In the genomic region with DNA sequence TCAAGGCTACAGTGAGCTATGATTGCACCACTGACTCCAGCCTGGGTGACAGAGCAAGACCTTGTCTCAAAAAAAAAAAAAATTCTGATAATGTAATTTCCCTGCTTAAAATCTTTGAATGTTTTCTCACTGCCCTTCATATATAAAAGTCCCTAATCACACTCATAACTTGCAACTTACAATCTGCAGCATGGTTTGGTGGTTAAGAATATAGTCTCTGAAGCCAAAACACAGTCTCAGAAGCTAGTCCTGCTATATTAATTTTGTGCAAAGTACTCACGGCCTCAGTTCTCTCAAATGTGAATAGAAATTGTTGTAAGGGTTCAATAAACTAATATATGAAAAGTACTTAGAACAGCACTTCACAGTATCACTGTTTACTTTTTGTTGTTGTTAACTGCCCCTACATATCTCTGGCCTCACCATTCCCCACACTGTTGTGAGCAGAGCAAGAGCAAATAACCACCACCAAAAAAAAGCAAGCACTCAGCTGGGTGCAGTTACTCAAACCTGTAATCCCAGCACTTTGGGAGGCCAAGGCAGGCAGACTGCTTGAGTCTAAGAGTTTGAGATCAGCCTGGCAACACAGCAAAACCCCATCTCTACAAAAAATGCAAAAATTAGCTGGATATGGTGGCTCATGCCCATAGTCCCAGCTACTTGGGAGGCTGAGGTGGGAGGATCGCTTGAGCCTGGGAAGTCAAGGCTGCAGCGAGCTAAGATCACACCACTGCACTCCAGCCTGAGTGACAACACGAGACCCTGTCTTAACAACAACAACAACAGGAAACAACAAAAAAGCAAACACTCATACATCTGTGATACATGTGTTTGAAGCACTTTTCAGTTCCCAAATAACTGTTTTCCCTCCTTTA, we compare ENCODE assay signal across 1 cellular context.
TF ChIP-seq lines count a peak whose summit lies in the region.

No MANE protein-coding gene starts in this region.

TF ChIP-seq in K562, 482 proteins besides CTCF, POLR2A, EP300 and RAD21:
- TF ChIP-seq, protein P1, sequence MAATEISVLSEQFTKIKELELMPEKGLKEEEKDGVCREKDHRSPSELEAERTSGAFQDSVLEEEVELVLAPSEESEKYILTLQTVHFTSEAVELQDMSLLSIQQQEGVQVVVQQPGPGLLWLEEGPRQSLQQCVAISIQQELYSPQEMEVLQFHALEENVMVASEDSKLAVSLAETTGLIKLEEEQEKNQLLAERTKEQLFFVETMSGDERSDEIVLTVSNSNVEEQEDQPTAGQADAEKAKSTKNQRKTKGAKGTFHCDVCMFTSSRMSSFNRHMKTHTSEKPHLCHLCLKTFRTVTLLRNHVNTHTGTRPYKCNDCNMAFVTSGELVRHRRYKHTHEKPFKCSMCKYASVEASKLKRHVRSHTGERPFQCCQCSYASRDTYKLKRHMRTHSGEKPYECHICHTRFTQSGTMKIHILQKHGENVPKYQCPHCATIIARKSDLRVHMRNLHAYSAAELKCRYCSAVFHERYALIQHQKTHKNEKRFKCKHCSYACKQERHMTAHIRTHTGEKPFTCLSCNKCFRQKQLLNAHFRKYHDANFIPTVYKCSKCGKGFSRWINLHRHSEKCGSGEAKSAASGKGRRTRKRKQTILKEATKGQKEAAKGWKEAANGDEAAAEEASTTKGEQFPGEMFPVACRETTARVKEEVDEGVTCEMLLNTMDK (IDR thresholded peaks at IDR 0.05; ENCODE audit: borderline replicate concordance, insufficient read depth, low read depth, low read length, poor library complexity, severe bottlenecking), result no peak
- TF ChIP-seq BACH1 (tag; IDR thresholded peaks at IDR 0.05) (no peak), SMARCB1 (IDR thresholded peaks at IDR 0.05; ENCODE audit: insufficient read length, low read depth) (no peak), SUPT5H (IDR thresholded peaks at IDR 0.05) (no peak), SIN3B (IDR thresholded peaks at IDR 0.05; ENCODE audit: low read depth) (no peak), ZNF644 (tag; IDR thresholded peaks at IDR 0.05; ENCODE audit: low read depth) (no peak), MED1 (CRISPR knock-in tag; IDR thresholded peaks at IDR 0.05; ENCODE audit: borderline replicate concordance) (no peak), NFRKB (IDR thresholded peaks at IDR 0.05; ENCODE audit: low read depth) (no peak), SIX5 (IDR thresholded peaks at IDR 0.05; ENCODE audit: borderline replicate concordance in 1 of 2, insufficient read depth in 1 of 2, low read depth in 1 of 2, low read length in 2 of 2) (no peak), E2F3 (CRISPR knock-in tag; IDR thresholded peaks at IDR 0.05) (no peak), GTF2F1 (IDR thresholded peaks at IDR 0.05; ENCODE audit: low read depth, low read length) (no peak)
- TF ChIP-seq, protein P2, sequence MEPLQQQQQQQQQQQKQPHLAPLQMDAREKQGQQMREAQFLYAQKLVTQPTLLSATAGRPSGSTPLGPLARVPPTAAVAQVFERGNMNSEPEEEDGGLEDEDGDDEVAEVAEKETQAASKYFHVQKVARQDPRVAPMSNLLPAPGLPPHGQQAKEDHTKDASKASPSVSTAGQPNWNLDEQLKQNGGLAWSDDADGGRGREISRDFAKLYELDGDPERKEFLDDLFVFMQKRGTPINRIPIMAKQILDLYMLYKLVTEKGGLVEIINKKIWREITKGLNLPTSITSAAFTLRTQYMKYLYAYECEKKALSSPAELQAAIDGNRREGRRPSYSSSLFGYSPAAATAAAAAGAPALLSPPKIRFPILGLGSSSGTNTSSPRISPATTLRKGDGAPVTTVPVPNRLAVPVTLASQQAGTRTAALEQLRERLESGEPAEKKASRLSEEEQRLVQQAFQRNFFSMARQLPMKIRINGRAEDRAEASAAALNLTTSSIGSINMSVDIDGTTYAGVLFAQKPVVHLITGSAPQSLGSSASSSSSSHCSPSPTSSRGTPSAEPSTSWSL (CRISPR knock-in tag; IDR thresholded peaks at IDR 0.05; ENCODE audit: borderline replicate concordance), result no peak
- TF ChIP-seq, protein P3, sequence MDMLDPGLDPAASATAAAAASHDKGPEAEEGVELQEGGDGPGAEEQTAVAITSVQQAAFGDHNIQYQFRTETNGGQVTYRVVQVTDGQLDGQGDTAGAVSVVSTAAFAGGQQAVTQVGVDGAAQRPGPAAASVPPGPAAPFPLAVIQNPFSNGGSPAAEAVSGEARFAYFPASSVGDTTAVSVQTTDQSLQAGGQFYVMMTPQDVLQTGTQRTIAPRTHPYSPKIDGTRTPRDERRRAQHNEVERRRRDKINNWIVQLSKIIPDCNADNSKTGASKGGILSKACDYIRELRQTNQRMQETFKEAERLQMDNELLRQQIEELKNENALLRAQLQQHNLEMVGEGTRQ (CRISPR knock-in tag; IDR thresholded peaks at IDR 0.05), result no peak
- TF ChIP-seq, protein P4, sequence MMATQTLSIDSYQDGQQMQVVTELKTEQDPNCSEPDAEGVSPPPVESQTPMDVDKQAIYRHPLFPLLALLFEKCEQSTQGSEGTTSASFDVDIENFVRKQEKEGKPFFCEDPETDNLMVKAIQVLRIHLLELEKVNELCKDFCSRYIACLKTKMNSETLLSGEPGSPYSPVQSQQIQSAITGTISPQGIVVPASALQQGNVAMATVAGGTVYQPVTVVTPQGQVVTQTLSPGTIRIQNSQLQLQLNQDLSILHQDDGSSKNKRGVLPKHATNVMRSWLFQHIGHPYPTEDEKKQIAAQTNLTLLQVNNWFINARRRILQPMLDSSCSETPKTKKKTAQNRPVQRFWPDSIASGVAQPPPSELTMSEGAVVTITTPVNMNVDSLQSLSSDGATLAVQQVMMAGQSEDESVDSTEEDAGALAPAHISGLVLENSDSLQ (IDR thresholded peaks at IDR 0.05), result no peak
TF ChIP-seq in K562: peak in this region for 0.
